10 cellular contexts compared by ENCODE assay signal in genomic region chr6:160139420-160139851, GRCh38. TPM values are rescaled to one million over a fixed set of nuclear protein-coding genes. Genes with fewer than 3 reads are reported as not detected.
DNase-seq lines count a peak whose midpoint lies in the region; ATAC-seq and TF ChIP-seq lines count a peak whose summit lies in the region.
"Had no signal": no experiment of that assay in that cellular context is flagged by ENCODE, and none has a peak within 500 bp of the region (broad histone marks: within the 10 kb centered on the region; RNA-seq: fewer than 3 reads in every experiment).

No MANE protein-coding gene starts in this region.

- intact Hi-C loops in Caco-2 (cut with micrococcal nuclease; ENCODE audit: unreplicated experiment): loop anchor here (2.0 to 5.0 kb wide), 3 partner anchors 51 to 395 kb away; partner anchors contain the start of gene SLC22A3

- no peaks in the 10 kb centered on the region for H3K27me3 ChIP-seq in Caco-2 (replicated peaks; ENCODE audit: control insufficient read depth, insufficient read depth, low read length)
- no peaks in the 10 kb centered on the region for H3K27me3 ChIP-seq in osteoblast (ENCODE audit: insufficient read depth, low read length)

- H3K4me1 ChIP-seq in Caco-2: peaks cover 17% of the 10 kb centered on the region
- H3K4me1 ChIP-seq in osteoblast (ENCODE audit: insufficient read depth, low read length): peaks cover 26% of the 10 kb centered on the region

- H3K36me3 Mint-ChIP-seq in Caco-2 (ENCODE audit: insufficient read depth, unreplicated experiment): no peaks in the 10 kb centered on the region

- H2AFZ ChIP-seq in osteoblast (ENCODE audit: low read length): no peak overlapping the region

- peak overlapping the region; percentile 58 for H3K27ac ChIP-seq in osteoblast (ENCODE audit: low read depth, low read length)
- H3K27ac ChIP-seq: HL-60 had no signal

- no peaks in the 10 kb centered on the region for H3K27me3 Mint-ChIP-seq in Caco-2 (ENCODE audit: insufficient read depth, unreplicated experiment)

- H3K79me2 ChIP-seq in osteoblast (ENCODE audit: insufficient read depth, low read length): no peaks in the 10 kb centered on the region

- TF ChIP-seq CTCF in Caco-2 (IDR thresholded peaks at IDR 0.05; ENCODE audit: insufficient read depth in 1 of 2, low read depth in 1 of 2, low read length in 1 of 2, severe bottlenecking in 1 of 2, unreplicated experiment in 1 of 2) (no peak), epithelial cell of esophagus (IDR thresholded peaks at IDR 0.05; ENCODE audit: insufficient read depth, low read depth, low read length, missing control alignments) (no peak), osteoblast (IDR thresholded peaks at IDR 0.05; ENCODE audit: extremely low read depth, low read depth, low read length) (no peak)

- peak overlapping the region; percentile 20 for H3K4me2 ChIP-seq in osteoblast (ENCODE audit: insufficient read depth, low read length)

- CTCF ChIA-PET in Caco-2 (lab: Charles Lee): no interaction called here

- no peak for DNase-seq in Caco-2
- DNase-seq in NCI-H2171 (lab: John Stamatoyannopoulos, UW): peak; percentile 1
- peak; percentile 75 for DNase-seq in epithelial cell of esophagus (ENCODE audit: low read depth)
- DNase-seq in osteoblast (ENCODE audit: insufficient read length, low spot score, missing footprints): peak; percentile 92
- DNase-seq in activated effector memory CD4-positive, alpha-beta T cell treated with anti-CD3 and anti-CD28 coated beads, Interleukin-2, amount 50 U/mL, for 16 hours: no peak
- no peak for DNase-seq in nucleus accumbens (lab: John Stamatoyannopoulos, UW)
- no peak for DNase-seq in activated T-cell treated with anti-CD3 and anti-CD28 coated beads, Interleukin-2, amount 50 U/mL, for 48 hours
- DNase-seq: NCI-H524 treated with DMSO at 0.1 percent for 48 hours had no signal

- no peaks in the 10 kb centered on the region for H3K36me3 ChIP-seq in Caco-2 (ENCODE audit: control insufficient read depth, insufficient read depth, low read length)
- H3K36me3 ChIP-seq in osteoblast (ENCODE audit: insufficient read depth, low read length): no peaks in the 10 kb centered on the region

- no peak overlapping the region for H3K4me3 Mint-ChIP-seq in Caco-2 (ENCODE audit: unreplicated experiment)

- H3K9me3 Mint-ChIP-seq in Caco-2 (ENCODE audit: unreplicated experiment): no peaks in the 10 kb centered on the region

- BruUV-seq in Caco-2 (replicated peaks; lab: Mats Ljungman, UMichigan): no TSS peak

- peak overlapping the region; percentile 58 for H3K27ac Mint-ChIP-seq in Caco-2 (ENCODE audit: unreplicated experiment)

- no peak for ATAC-seq in HG02678 (IDR thresholded peaks at IDR 0.05; ENCODE audit: unreplicated experiment)

- H3K4me1 Mint-ChIP-seq in Caco-2 (ENCODE audit: low read depth, unreplicated experiment): peaks cover 32% of the 10 kb centered on the region

- H3K9me3 ChIP-seq in Caco-2: no peaks in the 10 kb centered on the region
- H3K9me3 ChIP-seq in osteoblast (ENCODE audit: low read depth, low read length): no peaks in the 10 kb centered on the region

- H3K4me3 ChIP-seq in Caco-2 (ENCODE audit: low read depth, low read length) (no peak overlapping the region), epithelial cell of esophagus (ENCODE audit: low read length) (no peak overlapping the region), osteoblast (ENCODE audit: insufficient read depth, low read length) (no peak overlapping the region)

- POLR2A ChIA-PET in Caco-2 (lab: Charles Lee): no interaction called here

- H4K20me1 ChIP-seq in osteoblast (ENCODE audit: insufficient read depth, low read length): no peaks in the 10 kb centered on the region

RNA-seq across cellular contexts. Expression of gene SLC22A1, which starts 17.8 kb away (rescaled TPM):
- 1.5 and 2.0 TPM in 2 replicates for total RNA-seq in Caco-2 (2022)
- 0.72 and 1.2 TPM in 2 replicates for total RNA-seq in osteoblast

Comparison
In these comparisons a context has a peak if more than half of its experiments do, and no peak if none do; other contexts are left out.
1. DNase-seq: peak in NCI-H2171 (single experiment), epithelial cell of esophagus (single experiment) and osteoblast (single experiment); none in Caco-2 (0 of 2), activated effector memory CD4-positive, alpha-beta T cell treated with anti-CD3 and anti-CD28 coated beads, Interleukin-2, amount 50 U/mL, for 16 hours (single experiment), nucleus accumbens (0 of 56) and activated T-cell treated with anti-CD3 and anti-CD28 coated beads, Interleukin-2, amount 50 U/mL, for 48 hours (0 of 2).